In genomic region chr1:91760487-91760886, GRCh38 we compare ENCODE assay signal across 18 cellular contexts.
DNase-seq lines count a peak whose midpoint lies in the region; ATAC-seq and TF ChIP-seq lines count a peak whose summit lies in the region.
"Had no signal": no experiment of that assay in that cellular context is flagged by ENCODE, and none has a peak within 500 bp of the region (broad histone marks: within the 10 kb centered on the region; RNA-seq: fewer than 3 reads in every experiment).

No MANE protein-coding gene starts in this region.

- no peaks in the 10 kb centered on the region for H3K9me3 Mint-ChIP-seq in activated T-cell treated with anti-CD3 and anti-CD28 coated beads, Interleukin-2, amount 50 U/mL, for 24 hours

- no peaks in the 10 kb centered on the region for H3K36me3 ChIP-seq in left ventricle myocardium inferior
- H3K36me3 ChIP-seq in gastroesophageal sphincter: peaks cover 0 to 9% of the 10 kb centered on the region in 2 donors
- no peaks in the 10 kb centered on the region for H3K36me3 ChIP-seq in psoas muscle (ENCODE audit: insufficient read depth in 1 of 2, low read depth in 1 of 2)
- peaks cover 0 to 9% of the 10 kb centered on the region in 2 donors for H3K36me3 ChIP-seq in vagina
- H3K36me3 ChIP-seq in trophoblast cell (ENCODE audit: control insufficient read depth in 1 of 2, insufficient read depth in 2 of 2, low read length in 2 of 2): peaks cover 0 to 2% of the 10 kb centered on the region in 2 experiments
- H3K36me3 ChIP-seq: HAP-1 had no signal

- no peaks in the 10 kb centered on the region for H3K79me2 ChIP-seq in trophoblast cell (ENCODE audit: control insufficient read depth, insufficient read depth, low read length, poor library complexity)

- H3K4me3 Mint-ChIP-seq in activated T-cell treated with anti-CD3 and anti-CD28 coated beads, Interleukin-2, amount 50 U/mL, for 24 hours: no peak overlapping the region

- no peak for TF ChIP-seq EP300 in gastroesophageal sphincter (IDR thresholded peaks at IDR 0.05)

- H3K27me3 ChIP-seq in left ventricle myocardium inferior (ENCODE audit: low read depth): no peaks in the 10 kb centered on the region
- H3K27me3 ChIP-seq in gastroesophageal sphincter: no peaks in the 10 kb centered on the region
- H3K27me3 ChIP-seq in psoas muscle (ENCODE audit: insufficient read depth in 3 of 3, low read length in 2 of 3): no peaks in the 10 kb centered on the region
- no peaks in the 10 kb centered on the region for H3K27me3 ChIP-seq in vagina
- no peaks in the 10 kb centered on the region for H3K27me3 ChIP-seq in trophoblast cell (ENCODE audit: insufficient read depth, low read length)

- ATAC-seq in left ventricle myocardium superior: no peak
- ATAC-seq in gastroesophageal sphincter: no peak
- peak in 3 of 4 donors; percentile 61 to 86 (median 78) for ATAC-seq in psoas muscle
- ATAC-seq: K562 had no signal

- TF ChIP-seq POLR2A in gastroesophageal sphincter (IDR thresholded peaks at IDR 0.05) (no peak), vagina (IDR thresholded peaks at IDR 0.05) (no peak)

- no peak overlapping the region for H2AK5ac ChIP-seq in trophoblast cell (ENCODE audit: low read length)

- H3K36me3 Mint-ChIP-seq in activated T-cell treated with anti-CD3 and anti-CD28 coated beads, Interleukin-2, amount 50 U/mL, for 24 hours (ENCODE audit: low read depth): peaks cover 36% of the 10 kb centered on the region

- no peak overlapping the region for H3K4me2 ChIP-seq in trophoblast cell (ENCODE audit: low read length)

- H3K14ac ChIP-seq in trophoblast cell (ENCODE audit: low read length): no peak overlapping the region

- H3K4me3 ChIP-seq in left ventricle myocardium inferior (no peak overlapping the region), gastroesophageal sphincter (no peak overlapping the region), psoas muscle (no peak overlapping the region), vagina (no peak overlapping the region), trophoblast cell (ENCODE audit: low read depth, low read length) (no peak overlapping the region)
- H3K4me3 ChIP-seq: GM23248, HAP-1, K562 had no signal

- H3K79me1 ChIP-seq in trophoblast cell (ENCODE audit: low read length): peaks cover 1% of the 10 kb centered on the region

- intact Hi-C loops in left ventricle myocardium inferior (cut with micrococcal nuclease) (no loop called here), left ventricle myocardium superior (cut with micrococcal nuclease) (no loop called here), psoas muscle (cut with DNase I) (no loop called here), vagina (cut with DNase I) (no loop called here)

- no peaks in the 10 kb centered on the region for H3K27me3 Mint-ChIP-seq in activated T-cell treated with anti-CD3 and anti-CD28 coated beads, Interleukin-2, amount 50 U/mL, for 24 hours

- no peak overlapping the region for H4K8ac ChIP-seq in trophoblast cell (ENCODE audit: low read depth, low read length)

- no peak for TF ChIP-seq CTCF in left ventricle myocardium inferior (IDR thresholded peaks at IDR 0.05; ENCODE audit: borderline replicate concordance)
- TF ChIP-seq CTCF in gastroesophageal sphincter (IDR thresholded peaks at IDR 0.05): no peak
- no peak for TF ChIP-seq CTCF in psoas muscle (IDR thresholded peaks at IDR 0.05)
- TF ChIP-seq CTCF in vagina (IDR thresholded peaks at IDR 0.05): no peak

- H4K12ac ChIP-seq in trophoblast cell (ENCODE audit: low read depth, low read length): no peak overlapping the region

- H3K4me1 ChIP-seq in left ventricle myocardium inferior: peaks cover 94% of the 10 kb centered on the region
- peaks cover 36 to 95% (median 61%) of the 10 kb centered on the region in 3 donors for H3K4me1 ChIP-seq in gastroesophageal sphincter
- peaks cover 25% of the 10 kb centered on the region for H3K4me1 ChIP-seq in psoas muscle
- peaks cover 84% of the 10 kb centered on the region for H3K4me1 ChIP-seq in vagina
- H3K4me1 ChIP-seq in trophoblast cell (ENCODE audit: control insufficient read depth in 1 of 2, insufficient read depth in 2 of 2, low read length in 2 of 2): no peaks in the 10 kb centered on the region

- H3K18ac ChIP-seq in trophoblast cell (ENCODE audit: low read length): no peak overlapping the region

- H3K9me3 ChIP-seq in left ventricle myocardium inferior (replicated peaks) (no peaks in the 10 kb centered on the region), gastroesophageal sphincter (no peaks in the 10 kb centered on the region), psoas muscle (no peaks in the 10 kb centered on the region), vagina (no peaks in the 10 kb centered on the region), trophoblast cell (ENCODE audit: insufficient read depth, low read depth, low read length) (no peaks in the 10 kb centered on the region)
- H3K9me3 ChIP-seq: HAP-1 had no signal

- DNase-seq in left ventricle myocardium inferior: no peak
- DNase-seq in left ventricle myocardium superior: no peak
- no peak for DNase-seq in psoas muscle
- no peak for DNase-seq in vagina (ENCODE audit: extremely low spot score in 2 of 2)
- DNase-seq in activated T-cell treated with anti-CD3 and anti-CD28 coated beads, Interleukin-2, amount 50 U/mL, for 24 hours: no peak
- DNase-seq in trophoblast cell: no peak
- no peak for DNase-seq in HuH-7 (ENCODE audit: low spot score)
- DNase-seq: 8988T; COR-L47; NCI-H1105 treated with DMSO at 0.1 percent for 48 hours; NCI-H1694 treated with DMSO at 0.1 percent for 48 hours; NCI-H510A; NCI-H748 treated with DMSO at 0.1 percent for 48 hours; NK-92 treated with Interleukin-12 subunit alpha and Interleukin-12 subunit beta, amount 100 ng/mL, for 24 hours had no signal

- 63 to 64% methylated on average over 1 of the region's 1 CpG for WGBS in gastroesophageal sphincter (ENCODE audit: low coverage in 1 of 2), 2 donors
- WGBS in psoas muscle, 3 donors: 21 to 48% (median 31%) methylated on average over 1 of the region's 1 CpG
- no CpG with 5 or more reads among the region's 1 CpG for WGBS in trophoblast cell (ENCODE audit: extremely low coverage, insufficient coverage, insufficient read length)

- peak overlapping the region; percentile 65 for H3K27ac ChIP-seq in left ventricle myocardium inferior (replicated peaks)
- peak overlapping the region; percentile 67 to 85 (median 80) for H3K27ac ChIP-seq in gastroesophageal sphincter
- H3K27ac ChIP-seq in psoas muscle: peak overlapping the region; percentile 50
- peak overlapping the region; percentile 85 for H3K27ac ChIP-seq in vagina
- no peak overlapping the region for H3K27ac ChIP-seq in trophoblast cell (ENCODE audit: low read depth, low read length)
- H3K27ac ChIP-seq: GM23248 had no signal

- no peak overlapping the region for H3K9ac ChIP-seq in trophoblast cell (ENCODE audit: low read length)
- H3K9ac ChIP-seq: GM23248 had no signal

- H3K23ac ChIP-seq in trophoblast cell (ENCODE audit: low read length): no peak overlapping the region

- H2AFZ ChIP-seq in trophoblast cell (ENCODE audit: insufficient read depth, low read length, poor library complexity): no peak overlapping the region
- H2AFZ ChIP-seq: GM23248 had no signal

- no peak overlapping the region for H3K27ac Mint-ChIP-seq in activated T-cell treated with anti-CD3 and anti-CD28 coated beads, Interleukin-2, amount 50 U/mL, for 24 hours

- H2BK5ac ChIP-seq in trophoblast cell (ENCODE audit: low read depth, low read length, poor library complexity): no peak overlapping the region

- H4K91ac ChIP-seq in trophoblast cell (ENCODE audit: low read depth, low read length): no peak overlapping the region

- H2BK12ac ChIP-seq in trophoblast cell (ENCODE audit: low read length): no peak overlapping the region

- peaks cover 50% of the 10 kb centered on the region for H3K4me1 Mint-ChIP-seq in activated T-cell treated with anti-CD3 and anti-CD28 coated beads, Interleukin-2, amount 50 U/mL, for 24 hours (ENCODE audit: low read depth)

- no peak overlapping the region for H3K4ac ChIP-seq in trophoblast cell (ENCODE audit: low read depth, low read length)

- no peak overlapping the region for H2BK120ac ChIP-seq in trophoblast cell (ENCODE audit: insufficient read depth, low read length, poor library complexity)

Comparison
In these comparisons a context has a peak if more than half of its experiments do, and no peak if none do; other contexts are left out.
1. ATAC-seq: peak in psoas muscle (3 of 4); none in left ventricle myocardium superior (single experiment) and gastroesophageal sphincter (single experiment).